In the genomic region with DNA sequence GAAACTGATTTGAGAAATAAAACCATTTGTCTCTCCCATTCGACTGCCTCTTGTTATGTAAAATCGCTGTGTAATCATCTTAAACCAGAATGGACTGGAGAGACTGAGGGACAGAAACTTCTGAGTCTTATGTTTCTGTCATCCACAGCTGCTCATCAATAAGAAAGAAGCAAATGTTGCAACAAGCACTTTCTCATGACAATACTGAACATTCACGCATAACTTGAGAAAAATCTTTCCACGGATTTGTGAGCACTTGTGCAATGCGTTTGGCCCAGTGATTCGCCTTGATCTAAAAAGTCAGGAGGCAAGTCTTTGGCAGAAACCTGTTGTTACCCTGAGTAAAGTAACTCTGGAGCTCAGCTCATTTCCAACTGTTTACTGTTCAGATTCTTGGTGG, we compare ENCODE assay signal across 1 cellular context.
TF ChIP-seq lines count a peak whose summit lies in the region.

No MANE protein-coding gene starts in this region.

TF ChIP-seq in H1, 55 proteins besides CTCF, POLR2A, EP300 and RAD21 (continued from another document):
- TF ChIP-seq RNF2 (IDR thresholded peaks at IDR 0.05; ENCODE audit: borderline replicate concordance, low read depth, low read length, missing control alignments, poor library complexity, severe bottlenecking): no peak
- TF ChIP-seq ASH2L (IDR thresholded peaks at IDR 0.05; ENCODE audit: low read length): no peak
- no peak for TF ChIP-seq EZH2 (IDR thresholded peaks at IDR 0.05; ENCODE audit: low read depth, low read length, severe bottlenecking)
- no peak for TF ChIP-seq JUND (IDR thresholded peaks at IDR 0.05; ENCODE audit: low read length)
- no peak for TF ChIP-seq TAF1 (IDR thresholded peaks at IDR 0.05; ENCODE audit: low read depth, low read length)
- no peak for TF ChIP-seq POLR2AphosphoS5 (IDR thresholded peaks at IDR 0.05; ENCODE audit: low read depth, low read length)
- TF ChIP-seq CTBP2 (IDR thresholded peaks at IDR 0.05; ENCODE audit: borderline replicate concordance, insufficient read depth, insufficient read length, low read length): no peak
- TF ChIP-seq CBX5 (IDR thresholded peaks at IDR 0.05; ENCODE audit: low read depth, low read length): no peak
- no peak for TF ChIP-seq CEBPB (IDR thresholded peaks at IDR 0.05; ENCODE audit: low read depth, low read length)
- TF ChIP-seq SP1 (IDR thresholded peaks at IDR 0.05; ENCODE audit: low read depth, low read length): no peak
TF ChIP-seq in H1: peak in this region for 0.
